Comparison of ENCODE assay signal across 21 cellular contexts in genomic region chr1:28395181-28395580, GRCh38. TPM values are rescaled to one million over a fixed set of nuclear protein-coding genes. Genes with fewer than 3 reads are reported as not detected.
A peak's percentile ranks its signal among the peaks of the same experiment; 100 is the strongest.
DNase-seq lines count a peak whose midpoint lies in the region; ATAC-seq, FAIRE-seq and TF ChIP-seq lines count a peak whose summit lies in the region.
"Had no signal": no experiment of that assay in that cellular context is flagged by ENCODE, and none has a peak within 500 bp of the region (broad histone marks: within the 10 kb centered on the region; RNA-seq: fewer than 3 reads in every experiment).

No MANE protein-coding gene starts in this region.

- no CpG with 5 or more reads among the region's 4 CpGs for WGBS in IMR-90 (ENCODE audit: extremely low coverage in 2 of 2, insufficient read length in 1 of 2), 2 experiments

- no peak overlapping the region for H3K14ac ChIP-seq in IMR-90 (replicated peaks; ENCODE audit: low read depth, low read length)

- no peak for TF ChIP-seq POLR2A in IMR-90 (IDR thresholded peaks at IDR 0.05; ENCODE audit: low read depth, low read length)

- H3K79me1 ChIP-seq in IMR-90 (ENCODE audit: low read depth in 1 of 2, low read length in 2 of 2): peaks cover 7 to 43% of the 10 kb centered on the region in 2 experiments

- H3K27ac ChIP-seq in IMR-90 (ENCODE audit: insufficient read depth, low read length): no peak overlapping the region
- H3K27ac ChIP-seq: breast epithelium, tibial nerve had no signal

- H3K9me3 ChIP-seq in IMR-90 (ENCODE audit: control insufficient read depth, insufficient read depth, low read length): no peaks in the 10 kb centered on the region
- H3K9me3 ChIP-seq: breast epithelium, Caco-2, tibial nerve had no signal

- H4K5ac ChIP-seq in IMR-90 (ENCODE audit: low read depth, low read length): no peak overlapping the region

- H2AFZ ChIP-seq in IMR-90 (replicated peaks; ENCODE audit: low read length, poor library complexity): no peak overlapping the region

- H3K36me3 Mint-ChIP-seq in WTC11: peaks cover 11% of the 10 kb centered on the region; the same call in 1 of the 2 replicates

- H3K23ac ChIP-seq in IMR-90 (ENCODE audit: low read depth, low read length): no peak overlapping the region

- no peak overlapping the region for H2BK120ac ChIP-seq in IMR-90 (ENCODE audit: low read depth, low read length)

- H3K9me3 Mint-ChIP-seq in WTC11: no peaks in the 10 kb centered on the region
- H3K9me3 Mint-ChIP-seq: activated naive CD8-positive, alpha-beta T cell treated with anti-CD3 and anti-CD28 coated beads, Interleukin-2, amount 50 U/mL, for 24 hours; mesothelial cell of epicardium had no signal

- H3K9me1 ChIP-seq in IMR-90 (ENCODE audit: insufficient read depth, low read length): 0 out of 2 replicates have a peak, but pooled peaks cover 9% of the 10 kb centered on the region

- no peaks in the 10 kb centered on the region for H3K27me3 Mint-ChIP-seq in WTC11 (ENCODE audit: low read depth)
- H3K27me3 Mint-ChIP-seq: activated naive CD8-positive, alpha-beta T cell treated with anti-CD3 and anti-CD28 coated beads, Interleukin-2, amount 50 U/mL, for 24 hours had no signal

- no peak overlapping the region for H2AK9ac ChIP-seq in IMR-90 (replicated peaks; ENCODE audit: low read depth, low read length, poor library complexity)

- no peak for FAIRE-seq in GM19239 (lab: Jason Lieb, UNC)

- H2AK5ac ChIP-seq in IMR-90 (ENCODE audit: low read depth, low read length): no peak overlapping the region

- DNase-seq in IMR-90 (peak; percentile 29), WTC11 (ENCODE audit: low spot score) (no peak), fibroblast of peridontal ligament (ENCODE audit: extremely low read depth) (peak; percentile 48), superior temporal gyrus (ENCODE audit: extremely low spot score) (peak; percentile 6), head of caudate nucleus (no peak), GM19239 (ENCODE audit: insufficient read length, low spot score) (no peak), COLO668 (lab: John Stamatoyannopoulos, UW; ENCODE audit: unreplicated experiment) (no peak)
- DNase-seq: activated CD4-positive, alpha-beta T cell treated with anti-CD3 and anti-CD28 coated beads for 4 hours; activated effector memory CD4-positive, alpha-beta T cell treated with anti-CD3 and anti-CD28 coated beads, Interleukin-2, amount 50 U/mL, for 16 hours; activated naive CD8-positive, alpha-beta T cell treated with anti-CD3 and anti-CD28 coated beads, Interleukin-2, amount 50 U/mL, for 24 hours; Caco-2; dermis blood vessel endothelial cell; EL; HCEC 1CT; NCI-H2081 treated with DMSO at 0.1 percent for 48 hours; NCI-H524 treated with DMSO at 0.1 percent for 48 hours; stimulated activated CD4-positive, alpha-beta T cell treated with anti-CD3 and anti-CD28 coated beads, Interleukin-2, amount 100 ng/mL, for 24 hours; stimulated activated naive CD4-positive, alpha-beta T cell treated with Interleukin-2 at 50 U/mL for 16 hours had no signal

- peaks cover 10% of the 10 kb centered on the region for H3K4me1 Mint-ChIP-seq in WTC11

- intact Hi-C loops in IMR-90 (cut with micrococcal nuclease) (no loop called here), head of caudate nucleus (cut with DNase I) (no loop called here)

- POLR2A ChIA-PET in IMR-90 (lab: Charles Lee; ENCODE audit: unreplicated experiment): no interaction called here
- POLR2A ChIA-PET in WTC11 (lab: Charles Lee): interaction anchor here (0.7 kb wide), 3 partner anchors 14 to 125 kb away, joined by 3 to 6 read pairs (median 5); no protein-coding TSS in a partner anchor

- H3K9ac ChIP-seq in IMR-90 (ENCODE audit: low read depth, low read length): no peak overlapping the region

- no peak overlapping the region for H4K8ac ChIP-seq in IMR-90 (ENCODE audit: low read depth in 2 of 2, low read length in 2 of 2)

- no peak for TF ChIP-seq RAD21 in IMR-90 (IDR thresholded peaks at IDR 0.05; ENCODE audit: low read length)

- H3K4me3 Mint-ChIP-seq in WTC11: no peak overlapping the region
- H3K4me3 Mint-ChIP-seq: activated naive CD8-positive, alpha-beta T cell treated with anti-CD3 and anti-CD28 coated beads, Interleukin-2, amount 50 U/mL, for 24 hours; mesothelial cell of epicardium had no signal

- no peak overlapping the region for H2BK5ac ChIP-seq in IMR-90 (ENCODE audit: low read depth, low read length, poor library complexity, severe bottlenecking)

- H3K27ac Mint-ChIP-seq in WTC11: peak overlapping the region; percentile 71; the same call in 1 of the 2 replicates
- H3K27ac Mint-ChIP-seq: activated naive CD8-positive, alpha-beta T cell treated with anti-CD3 and anti-CD28 coated beads, Interleukin-2, amount 50 U/mL, for 24 hours; mesothelial cell of epicardium had no signal

- dilution Hi-C loops in IMR-90 (cut with HindIII; ENCODE audit: low sequenced_read_pairs, unreplicated experiment): no loop called here

- H3K56ac ChIP-seq in IMR-90 (ENCODE audit: extremely low read depth, insufficient read depth, low read length): no peak overlapping the region

- no TSS peak for BruUV-seq in IMR-90 (replicated peaks; lab: Mats Ljungman, UMichigan)

- CTCF ChIA-PET in IMR-90 (lab: Yijun Ruan, JAX): interaction anchor here (1.6 kb wide), 1 partner anchor 35 kb away, joined by 4 read pairs; no protein-coding TSS in a partner anchor
- CTCF ChIA-PET in WTC11 (lab: Charles Lee): no interaction called here

- in situ Hi-C loops in IMR-90 (cut with MboI; ENCODE audit: low sequenced_read_pairs): no loop called here

- TF ChIP-seq CTCF in IMR-90 (conservative IDR thresholded peaks at IDR 0.05; ENCODE audit: low read depth, low read length): no peak
- no peak for TF ChIP-seq CTCF in WTC11 (IDR thresholded peaks at IDR 0.05)

- H3K36me3 ChIP-seq in IMR-90 (ENCODE audit: control insufficient read depth, insufficient read depth, low read length): peaks cover 1% of the 10 kb centered on the region
- H3K36me3 ChIP-seq: breast epithelium had no signal

- no peak overlapping the region for H3K4me2 ChIP-seq in IMR-90 (ENCODE audit: low read depth, low read length)

- H4K91ac ChIP-seq in IMR-90 (ENCODE audit: insufficient read depth, low read depth, low read length): no peak overlapping the region

- H4K20me1 ChIP-seq in IMR-90 (ENCODE audit: insufficient read depth, low read length): peaks cover 36% of the 10 kb centered on the region

- peaks cover 2% of the 10 kb centered on the region; the same call in 1 of the 2 replicates for H3K4me1 ChIP-seq in IMR-90 (ENCODE audit: control insufficient read depth, insufficient read depth, low read length)
- H3K4me1 ChIP-seq: breast epithelium, Caco-2 had no signal

- no peaks in the 10 kb centered on the region for H3K27me3 ChIP-seq in IMR-90 (ENCODE audit: control insufficient read depth, insufficient read depth, low read length)
- H3K27me3 ChIP-seq: breast epithelium, tibial nerve had no signal

- no peak overlapping the region for H3K4me3 ChIP-seq in IMR-90 (ENCODE audit: insufficient read depth, low read depth, low read length)
- H3K4me3 ChIP-seq: breast epithelium, tibial nerve had no signal

- no peak overlapping the region for H3K4ac ChIP-seq in IMR-90 (ENCODE audit: low read depth, low read length)

- no peak for ATAC-seq in IMR-90 (ENCODE audit: low read depth)
- no peak for ATAC-seq in WTC11
- ATAC-seq: activated naive CD8-positive, alpha-beta T cell treated with anti-CD3 and anti-CD28 coated beads, Interleukin-2, amount 50 U/mL, for 24 hours had no signal

- peak overlapping the region; percentile 51; the same call in 1 of the 2 replicates for H3K18ac ChIP-seq in IMR-90 (ENCODE audit: low read depth, low read length)

- no peak overlapping the region for H2BK20ac ChIP-seq in IMR-90 (ENCODE audit: low read depth, low read length)

- no peak overlapping the region for H2BK15ac ChIP-seq in IMR-90 (ENCODE audit: low read depth, low read length)

TF ChIP-seq in IMR-90, 13 proteins besides CTCF, POLR2A, EP300 and RAD21:
- TF ChIP-seq NFE2L2 (IDR thresholded peaks at IDR 0.05; ENCODE audit: low read depth, low read length): peak; percentile 36; the same call in 1 of the 2 replicates
- no peak for TF ChIP-seq SMC3 (IDR thresholded peaks at IDR 0.05; ENCODE audit: low read depth, low read length)

TF ChIP-seq in WTC11, 78 proteins besides CTCF, POLR2A, EP300 and RAD21:
- no peak for TF ChIP-seq USF2 (CRISPR knock-in tag; IDR thresholded peaks at IDR 0.05)
- no peak for TF ChIP-seq FOXJ3 (CRISPR knock-in tag; IDR thresholded peaks at IDR 0.05; ENCODE audit: borderline replicate concordance)
- TF ChIP-seq EMX1 (CRISPR knock-in tag; IDR thresholded peaks at IDR 0.05): no peak
- TF ChIP-seq ZNF671 (CRISPR knock-in tag; IDR thresholded peaks at IDR 0.05): no peak

RNA-seq across cellular contexts. Expression of gene PHACTR4, which starts 25.6 kb away (rescaled TPM):
- 6.9 and 7.5 TPM in 2 replicates for total RNA-seq in IMR-90 (2012; rRNA removed)
- polyA plus RNA-seq in IMR-90 (2012; rRNA removed): 13.8 and 15.0 TPM in 2 replicates
- polyA plus RNA-seq in IMR-90 (2012; cell fraction: cytosol; rRNA removed): 4.2 and 7.4 TPM in 2 replicates
- polyA plus RNA-seq in IMR-90 (2012; cell fraction: nucleus; rRNA removed; ENCODE audit: low replicate concordance): 6.5 and 21.4 TPM in 2 replicates
- total RNA-seq in WTC11 (2021): 49.2 to 52.9 TPM (median 50.9 TPM) in 3 replicates

Comparison
In these comparisons a context has a peak if more than half of its experiments do, and no peak if none do; other contexts are left out.
1. DNase-seq: peak in IMR-90 (single experiment), fibroblast of peridontal ligament (single experiment) and superior temporal gyrus (single experiment); none in WTC11 (single experiment), head of caudate nucleus (0 of 42), GM19239 (single experiment) and COLO668 (single experiment).